8 cellular contexts compared by ENCODE assay signal in the genomic region with DNA sequence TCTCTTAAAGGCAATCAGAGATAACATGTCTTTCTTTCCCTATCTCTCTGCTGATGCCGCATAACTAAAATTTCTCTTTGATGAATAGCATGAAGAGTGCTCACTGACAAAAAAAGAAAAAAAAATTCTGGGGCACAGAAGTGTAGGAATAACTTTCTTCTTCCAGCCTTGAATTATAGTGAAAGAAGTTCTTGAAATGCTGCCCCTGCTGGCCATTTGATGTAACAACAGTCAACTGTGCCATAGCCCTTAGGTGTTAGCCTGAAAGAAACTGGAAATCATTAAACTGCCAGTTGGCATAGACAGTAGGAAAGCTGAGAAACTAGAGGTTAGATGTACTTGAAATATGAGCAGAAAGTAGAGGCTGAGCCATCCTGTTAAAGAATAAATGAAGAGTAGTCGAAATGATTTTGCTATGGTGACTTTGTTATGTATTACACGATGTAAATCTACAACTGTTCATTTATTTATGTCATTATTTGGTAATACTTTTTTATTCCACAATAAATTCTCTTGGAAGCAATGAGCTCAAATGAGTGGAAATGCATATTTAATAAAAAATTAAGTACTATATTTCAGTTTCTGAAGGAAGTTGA. TPM values are rescaled to one million over a fixed set of nuclear protein-coding genes. Genes with fewer than 3 reads are reported as not detected.
DNase-seq lines count a peak whose midpoint lies in the region; ATAC-seq and TF ChIP-seq lines count a peak whose summit lies in the region.

No MANE protein-coding gene starts in this region.

- TF ChIP-seq CTCF in GM23338 (conservative IDR thresholded peaks at IDR 0.05; ENCODE audit: low read depth in 2 of 2) (peak; percentile 66 to 88), RWPE1 (conservative IDR thresholded peaks at IDR 0.05; ENCODE audit: low read depth) (peak; percentile 72), choroid plexus epithelial cell (conservative IDR thresholded peaks at IDR 0.05; ENCODE audit: low read depth, low read length) (peak; percentile 77), uterus (IDR thresholded peaks at IDR 0.05) (peak; percentile 60 to 72 (median 66))

- H3K27ac ChIP-seq in GM23338 (ENCODE audit: low read depth) (no peak overlapping the region), RWPE1 (no peak overlapping the region), uterus (no peak overlapping the region)

- H3K27me3 ChIP-seq in GM23338 (ENCODE audit: insufficient read depth) (no peaks in the 10 kb centered on the region), uterus (no peaks in the 10 kb centered on the region)

- intact Hi-C loops in uterus (cut with DNase I; ENCODE audit: low total_unique reads) = no loop called here

- no peak overlapping the region for H3K4me2 ChIP-seq in GM23338

- POLR2A ChIA-PET in RWPE1 (lab: Yijun Ruan, JAX; ENCODE audit: low non-redundant PET) = no interaction called here

- H3K4me3 ChIP-seq in GM23338 = no peak overlapping the region
- no peak overlapping the region for H3K4me3 ChIP-seq in choroid plexus epithelial cell (ENCODE audit: low read depth, low read length)
- H3K4me3 ChIP-seq in uterus = no peak overlapping the region

- no peaks in the 10 kb centered on the region for H3K27me3 Mint-ChIP-seq in GM23338 (ENCODE audit: insufficient read depth, low read depth, poor library complexity)

- H3K36me3 Mint-ChIP-seq in GM23338 (ENCODE audit: low read depth) = no peaks in the 10 kb centered on the region

- no peaks in the 10 kb centered on the region for H3K4me1 Mint-ChIP-seq in GM23338

- no peak for TF ChIP-seq POLR2A in uterus (IDR thresholded peaks at IDR 0.05)

- no peaks in the 10 kb centered on the region for H3K9me3 ChIP-seq in uterus

- CTCF ChIA-PET in RWPE1 (lab: Yijun Ruan, JAX) = interaction anchor here (1.2 kb wide), 1 partner anchor 219 kb away, joined by 3 read pairs; no protein-coding TSS in a partner anchor

- no peaks in the 10 kb centered on the region for H3K9me2 ChIP-seq in GM23338 (ENCODE audit: insufficient read depth)

- H4K20me1 ChIP-seq in GM23338 (replicated peaks; ENCODE audit: insufficient read depth) = no peaks in the 10 kb centered on the region

- no peak overlapping the region for H2AFZ ChIP-seq in GM23338

- peaks cover 3% of the 10 kb centered on the region; the same call in 1 of the 3 replicates for H3K9me3 Mint-ChIP-seq in GM23338

- H3K79me2 ChIP-seq in GM23338 (replicated peaks; ENCODE audit: insufficient read depth) = no peaks in the 10 kb centered on the region

- H3K36me3 ChIP-seq in GM23338 (ENCODE audit: insufficient read depth) = no peaks in the 10 kb centered on the region
- H3K36me3 ChIP-seq in uterus = no peaks in the 10 kb centered on the region

- no peaks in the 10 kb centered on the region for H3F3A ChIP-seq in GM23338 (replicated peaks; ENCODE audit: low read depth)

- no peak overlapping the region for H3K4me3 Mint-ChIP-seq in GM23338

- H3K27ac Mint-ChIP-seq in GM23338 = no peak overlapping the region

- H3K4me1 ChIP-seq in GM23338 (ENCODE audit: insufficient read depth) = no peaks in the 10 kb centered on the region
- H3K4me1 ChIP-seq in uterus = no peaks in the 10 kb centered on the region

- peak; percentile 59 for ATAC-seq in GM23338
- no peak for ATAC-seq in HG03457 (IDR thresholded peaks at IDR 0.05; ENCODE audit: unreplicated experiment)

- peak; percentile 23 for DNase-seq in DMS53 treated with DMSO at 0.1 percent for 48 hours (lab: John Stamatoyannopoulos, UW; ENCODE audit: unreplicated experiment)
- peak; percentile 80 for DNase-seq in GM23338 (ENCODE audit: low spot score)
- no peak for DNase-seq in RWPE1 (ENCODE audit: low spot score)
- peak; percentile 69 for DNase-seq in choroid plexus epithelial cell (ENCODE audit: low read depth)
- peak; percentile 59 to 66 for DNase-seq in lung microvascular endothelial cell (ENCODE audit: low read depth in 2 of 2)
- peak in 1 of 2 donors; percentile 34 for DNase-seq in uterus
- no peak for DNase-seq in NCI-H1436 (lab: John Stamatoyannopoulos, UW)

TF ChIP-seq in GM23338, 12 proteins besides CTCF, POLR2A, EP300 and RAD21 (continues in another document):
- TF ChIP-seq EZH2phosphoT487 (IDR thresholded peaks at IDR 0.05; ENCODE audit: unreplicated experiment) (no peak), STAT1 (IDR thresholded peaks at IDR 0.05; ENCODE audit: unreplicated experiment) (no peak), CREB1 (CRISPR knock-in tag; IDR thresholded peaks at IDR 0.05; ENCODE audit: low read depth) (no peak), REST (IDR thresholded peaks at IDR 0.05; ENCODE audit: unreplicated experiment) (no peak)

RNA-seq across cellular contexts. Expression of gene FAM171A1, which starts 48.3 kb away (rescaled TPM):
- total RNA-seq in GM23338 (2014; rRNA removed; shearing (Covaris generic)) = 26.1 and 32.2 TPM in 2 replicates
- 11.3 and 11.8 TPM in 2 replicates for polyA plus RNA-seq in GM23338 (2016; fragmentation: Nextera tagmentation; extraction: Ambion mirVana)
- 27.2 and 40.9 TPM in 2 replicates for total RNA-seq in lung microvascular endothelial cell
- 10 to 100 TPM in 3 of 4 donors, 1 to 10 TPM in 1; 7.4 to 40.4 (median 21.6) TPM for total RNA-seq in uterus

Comparison
In these comparisons a context has a peak if more than half of its experiments do, and no peak if none do; other contexts are left out.
1. DNase-seq: peak in DMS53 treated with DMSO at 0.1 percent for 48 hours (single experiment), GM23338 (single experiment), choroid plexus epithelial cell (single experiment) and lung microvascular endothelial cell (2 of 2); none in RWPE1 (single experiment) and NCI-H1436 (single experiment).
2. Peak in every context shown above with its lines, with median percentiles within 50 percentile points of each other: CTCF ChIP-seq.